Comparison of ENCODE assay signal across 8 cellular contexts in the genomic region with DNA sequence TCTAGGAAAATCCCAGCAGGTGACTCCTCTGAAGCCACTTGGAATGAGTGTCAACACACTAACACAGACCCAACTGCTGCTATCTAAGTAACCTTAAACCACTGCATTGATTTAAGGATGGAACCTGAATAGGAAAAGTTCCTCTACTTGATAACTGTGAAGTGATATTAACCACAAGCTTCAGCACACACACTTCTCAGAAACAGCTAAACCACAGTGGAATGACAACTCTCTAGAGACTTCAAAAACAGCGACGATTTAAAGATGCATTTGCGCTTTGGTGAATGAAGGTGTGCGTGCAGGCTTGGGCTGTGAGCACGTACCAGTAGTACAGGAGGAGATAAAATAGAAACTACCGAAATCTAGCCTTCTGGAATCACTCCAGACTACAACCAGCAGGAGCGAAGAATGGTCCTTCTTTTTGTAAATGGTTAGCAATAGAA.
A peak's percentile ranks its signal among the peaks of the same experiment; 100 is the strongest.
DNase-seq lines count a peak whose midpoint lies in the region; ATAC-seq and TF ChIP-seq lines count a peak whose summit lies in the region.

No MANE protein-coding gene starts in this region.

- H3K9me3 ChIP-seq in OCI-LY1 (ENCODE audit: low read length) (no peaks in the 10 kb centered on the region), right cardiac atrium (ENCODE audit: control insufficient read depth, low read length) (no peaks in the 10 kb centered on the region), spleen (no peaks in the 10 kb centered on the region)

- H3K36me3 ChIP-seq in OCI-LY1 (ENCODE audit: insufficient read depth, low read length) (peaks cover 17% of the 10 kb centered on the region), spleen (peaks cover 0 to 27% (median 2%) of the 10 kb centered on the region in 6 donors)

- ATAC-seq in GM21619 (IDR thresholded peaks at IDR 0.05; ENCODE audit: unreplicated experiment) (peak; percentile 45), right cardiac atrium (peak; percentile 12 to 17), omental fat pad (ENCODE audit: low FRiP score) (no peak)

- H3K4me1 ChIP-seq in OCI-LY1 (ENCODE audit: insufficient read depth, low read length, severe bottlenecking) = peaks cover 58% of the 10 kb centered on the region
- no peaks in the 10 kb centered on the region for H3K4me1 ChIP-seq in right cardiac atrium (ENCODE audit: control insufficient read depth, insufficient read depth, low read length)
- peaks cover 20 to 63% (median 50%) of the 10 kb centered on the region in 6 donors for H3K4me1 ChIP-seq in spleen

- H3K79me2 ChIP-seq in OCI-LY1 (ENCODE audit: insufficient read depth, low read length) = peaks cover 39% of the 10 kb centered on the region

- peak overlapping the region; percentile 87 for H3K4me2 ChIP-seq in OCI-LY1 (ENCODE audit: low read length)

- TF ChIP-seq CTCF in OCI-LY1 (IDR thresholded peaks at IDR 0.05; ENCODE audit: low read length) (no peak), spleen (IDR thresholded peaks at IDR 0.05 in 8 of 11, conservative IDR thresholded peaks at IDR 0.05 in 3 of 11) (no peak), omental fat pad (IDR thresholded peaks at IDR 0.05) (no peak)

- DNase-seq in CD1c-positive myeloid dendritic cell (ENCODE audit: extremely low spot score) (peak; percentile 64), right cardiac atrium (no peak), spleen (no peak), mucosa of gallbladder (ENCODE audit: low spot score) (no peak), omental fat pad (ENCODE audit: low spot score) (no peak)
- DNase-seq in activated effector memory CD4-positive, alpha-beta T cell treated with Interleukin-2 at 50 U/mL for 16 hours = peak; percentile 46

- intact Hi-C loops in right cardiac atrium (cut with DNase I) (no loop called here), spleen (cut with DNase I; ENCODE audit: low total_unique reads) (no loop called here)

- H4K20me1 ChIP-seq in OCI-LY1 (ENCODE audit: insufficient read depth, low read length) = no peaks in the 10 kb centered on the region

- H3K4me3 ChIP-seq in OCI-LY1 (ENCODE audit: low read depth, low read length, poor library complexity, severe bottlenecking) = peak overlapping the region; percentile 79
- H3K4me3 ChIP-seq in right cardiac atrium (ENCODE audit: low read length) = peak overlapping the region; percentile 85
- H3K4me3 ChIP-seq in spleen = peak overlapping the region; percentile 71 to 99 (median 87)

- H3K27ac ChIP-seq in OCI-LY1 (ENCODE audit: low read depth, low read length, poor library complexity, severe bottlenecking) = peak overlapping the region; percentile 89
- H3K27ac ChIP-seq in right cardiac atrium (ENCODE audit: low read length) = peak overlapping the region; percentile 91
- peak overlapping the region; percentile 90 to 98 (median 93) for H3K27ac ChIP-seq in spleen

- H3K9ac ChIP-seq in OCI-LY1 (ENCODE audit: low read length) = peak overlapping the region; percentile 94

- H3K9me2 ChIP-seq in OCI-LY1 (ENCODE audit: low read depth, low read length) = no peaks in the 10 kb centered on the region

- H2AFZ ChIP-seq in OCI-LY1 (ENCODE audit: low read length) = no peak overlapping the region

- 0 out of 2 replicates have a peak, but pooled peaks cover 10% of the 10 kb centered on the region for H3F3A ChIP-seq in OCI-LY1 (ENCODE audit: insufficient read depth, low read length)

- 2% methylated on average over 7 of the region's 7 CpGs for WGBS in right cardiac atrium
- 0 to 2% (median 1%) methylated on average over 7 of the region's 7 CpGs for WGBS in spleen, 5 donors

- peak in 2 of 3 donors; percentile 62 to 78 for TF ChIP-seq POLR2A in spleen (IDR thresholded peaks at IDR 0.05)

- H3K27me3 ChIP-seq in OCI-LY1 (ENCODE audit: insufficient read depth, low read length) (no peaks in the 10 kb centered on the region), right cardiac atrium (ENCODE audit: control insufficient read depth, insufficient read depth) (no peaks in the 10 kb centered on the region), spleen (replicated peaks in 1 of 7) (no peaks in the 10 kb centered on the region)

Comparison
In these comparisons a context has a peak if more than half of its experiments do, and no peak if none do; other contexts are left out.
1. DNase-seq: peak in CD1c-positive myeloid dendritic cell (single experiment) and activated effector memory CD4-positive, alpha-beta T cell treated with Interleukin-2 at 50 U/mL for 16 hours (single experiment); none in right cardiac atrium (0 of 3), spleen (single experiment), mucosa of gallbladder (single experiment) and omental fat pad (single experiment).
2. Peak in every context shown above with its lines, with median percentiles within 50 percentile points of each other: H3K27ac ChIP-seq and H3K4me3 ChIP-seq.